29 cellular contexts compared by ENCODE assay signal in genomic region chr15:77675806-77676415, GRCh38. TPM values are rescaled to one million over a fixed set of nuclear protein-coding genes. Genes with fewer than 3 reads are reported as not detected.
"Had no signal": no experiment of that assay in that cellular context is flagged by ENCODE, and none has a peak within 500 bp of the region (broad histone marks: within the 10 kb centered on the region; RNA-seq: fewer than 3 reads in every experiment).

No MANE protein-coding gene starts in this region.

- H3K4me3 ChIP-seq: esophagus muscularis mucosa, gastrocnemius medialis had no signal

- H3K27me3 ChIP-seq: brain microvascular endothelial cell had no signal

- H3K9me3 ChIP-seq: gastrocnemius medialis had no signal

- DNase-seq: activated CD4-positive, alpha-beta T cell treated with anti-CD3 and anti-CD28 coated beads for 4 hours; activated CD4-positive, alpha-beta T cell treated with anti-CD3 and anti-CD28 coated beads, Interleukin-2, amount 10 ng/mL, durations not matched to agents 7 days and 5 days; activated CD4-positive, alpha-beta T cell treated with anti-CD3 and anti-CD28 coated beads, Interleukin-2, amount 50 U/mL, for 4 hours; activated CD4-positive, CD25-positive, alpha-beta regulatory T cell; activated CD4-positive, CD25-positive, alpha-beta regulatory T cell treated with anti-CD3 and anti-CD28 coated beads, Interleukin-2, amount 50 U/mL, for 72 hours; activated CD8-positive, alpha-beta memory T cell treated with anti-CD3 and anti-CD28 coated beads for 24 hours; activated CD8-positive, alpha-beta T cell treated with anti-CD3 and anti-CD28 coated beads for 36 hours; activated effector memory CD4-positive, alpha-beta T cell treated with Interleukin-2 at 50 U/mL for 16 hours; activated gamma-delta T cell treated with Interleukin-2 at 50 U/mL for 16 hours; activated naive CD4-positive, alpha-beta T cell treated with anti-CD3 and anti-CD28 coated beads, Interleukin-2, amount 50 U/mL, for 16 hours; activated naive CD4-positive, alpha-beta T cell treated with Interleukin-2 at 50 U/mL for 16 hours; activated T-cell treated with anti-CD3 and anti-CD28 coated beads, Interleukin-2, amount 50 U/mL, for 4 hours; amniotic stem cell; anterior cingulate cortex; brain microvascular endothelial cell; caudate nucleus; cortex of kidney; dermis blood vessel endothelial cell; effector CD4-positive, alpha-beta T cell; effector memory CD8-positive, alpha-beta T cell; erythroblast; foreskin keratinocyte; gastrocnemius medialis; glutamatergic neuron; T-helper 2 cell had no signal

- H3K36me3 ChIP-seq: brain microvascular endothelial cell, esophagus muscularis mucosa, gastrocnemius medialis had no signal

- ATAC-seq: activated CD8-positive, alpha-beta T cell treated with anti-CD3 and anti-CD28 coated beads for 36 hours; activated T-cell treated with anti-CD3 and anti-CD28 coated beads, Interleukin-2, amount 50 U/mL, for 4 hours; activated T-helper 17 cell treated with anti-CD3 and anti-CD28 coated beads, Interleukin-2, amount 50 U/mL, for 72 hours; effector memory CD8-positive, alpha-beta T cell; foreskin keratinocyte; gastrocnemius medialis had no signal

- H3K4me1 ChIP-seq: foreskin keratinocyte, gastrocnemius medialis had no signal

- H3K27ac ChIP-seq: brain microvascular endothelial cell, esophagus muscularis mucosa, foreskin keratinocyte, gastrocnemius medialis had no signal

RNA-seq across cellular contexts. Expression of gene LINGO1, which starts 43.2 kb away (rescaled TPM):
- total RNA-seq: activated CD4-positive, alpha-beta T cell treated with anti-CD3 and anti-CD28 coated beads, Interleukin-2, amount 10 ng/mL, durations not matched to agents 7 days and 5 days; activated CD8-positive, alpha-beta T cell treated with anti-CD3 and anti-CD28 coated beads for 36 hours; activated T-cell treated with anti-CD3 and anti-CD28 coated beads, Interleukin-2, amount 50 U/mL, for 4 hours; activated T-helper 17 cell treated with anti-CD3 and anti-CD28 coated beads, Interleukin-2, amount 50 U/mL, for 72 hours; bronchial epithelial cell; dermis blood vessel endothelial cell; T-helper 1 cell treated with Interleukin-12 subunit alpha and Interleukin-12 subunit beta and Interleukin-4 antibody, amounts not matched to agents 30 ng/mL and 1 ng/mL, for 36 hours had no signal
